Comparison of ENCODE assay signal across 13 cellular contexts in the genomic region with DNA sequence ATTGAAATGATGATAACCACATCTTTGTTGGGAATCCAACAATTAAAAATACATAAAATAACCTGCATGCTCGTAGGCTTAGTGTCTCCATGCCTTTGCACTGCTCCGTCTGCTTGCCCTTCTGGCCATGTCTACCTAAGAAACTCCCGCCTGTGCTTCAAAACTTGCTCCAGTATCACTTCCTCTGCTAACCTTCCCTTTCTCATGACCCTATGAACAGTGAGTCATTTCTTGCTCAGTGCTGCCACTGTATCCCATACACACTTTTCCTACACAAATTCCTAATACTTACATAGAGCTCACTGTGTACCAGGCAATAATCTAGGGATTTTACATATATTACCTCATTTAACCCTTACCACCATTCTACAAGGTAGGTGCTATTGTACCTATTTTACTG. TPM values are rescaled to one million over a fixed set of nuclear protein-coding genes. Genes with fewer than 3 reads are reported as not detected.
DNase-seq lines count a peak whose midpoint lies in the region; ATAC-seq and TF ChIP-seq lines count a peak whose summit lies in the region.
"Had no signal": no experiment of that assay in that cellular context is flagged by ENCODE, and none has a peak within 500 bp of the region (broad histone marks: within the 10 kb centered on the region; RNA-seq: fewer than 3 reads in every experiment).

No MANE protein-coding gene starts in this region.

- WGBS in body of pancreas, 2 donors, result 91 to 97% methylated on average over 3 of the region's 3 CpGs

- intact Hi-C loops in body of pancreas (cut with DNase I), result no loop called here

- peaks cover 0 to 19% of the 10 kb centered on the region in 2 donors for H3K36me3 ChIP-seq in body of pancreas (replicated peaks in 1 of 2; ENCODE audit: insufficient read depth in 1 of 2, low read depth in 2 of 2)

- no peaks in the 10 kb centered on the region for H3K27me3 ChIP-seq in body of pancreas
- H3K27me3 ChIP-seq: esophagus squamous epithelium, tibial artery had no signal

- H3K9me3 ChIP-seq in body of pancreas, result no peaks in the 10 kb centered on the region
- H3K9me3 ChIP-seq: esophagus squamous epithelium, tibial artery had no signal

- no peak for TF ChIP-seq POLR2A in body of pancreas (IDR thresholded peaks at IDR 0.05)

- peaks cover 9% of the 10 kb centered on the region for H3K4me1 ChIP-seq in body of pancreas
- H3K4me1 ChIP-seq: tibial artery had no signal

- no peak for TF ChIP-seq CTCF in GM10266 (IDR thresholded peaks at IDR 0.05; ENCODE audit: control insufficient read depth, insufficient read depth, low read depth, missing control alignments)
- TF ChIP-seq CTCF in epithelial cell of esophagus (IDR thresholded peaks at IDR 0.05; ENCODE audit: insufficient read depth, low read depth, low read length, missing control alignments), result peak; percentile 18
- TF ChIP-seq CTCF in body of pancreas (IDR thresholded peaks at IDR 0.05), result no peak

- ATAC-seq in GM21576 (IDR thresholded peaks at IDR 0.05; ENCODE audit: unreplicated experiment), result peak; percentile 79
- ATAC-seq in HG03575 (IDR thresholded peaks at IDR 0.05; ENCODE audit: extremely low read depth, insufficient number of reproducible peaks, low FRiP score, unreplicated experiment), result peak; percentile 65
- no peak for ATAC-seq in GM18867 (IDR thresholded peaks at IDR 0.05; ENCODE audit: unreplicated experiment)
- ATAC-seq in body of pancreas, result no peak
- no peak for ATAC-seq in GM19455 (IDR thresholded peaks at IDR 0.05; ENCODE audit: unreplicated experiment)

- no peak overlapping the region for H3K4me3 ChIP-seq in epithelial cell of esophagus (ENCODE audit: low read length)
- no peak overlapping the region for H3K4me3 ChIP-seq in body of pancreas
- H3K4me3 ChIP-seq: esophagus squamous epithelium, tibial artery had no signal

- DNase-seq in GM10266 (ENCODE audit: extremely low spot score), result peak; percentile 11
- peak; percentile 74 for DNase-seq in epithelial cell of esophagus (ENCODE audit: low read depth)
- DNase-seq in GOT3 (lab: John Stamatoyannopoulos, UW), result no peak
- DNase-seq in body of pancreas, result no peak
- DNase-seq: COR-L47, esophagus squamous epithelium, mesendoderm, NCI-H1105, tibial artery had no signal

- no peak overlapping the region for H3K27ac ChIP-seq in body of pancreas
- H3K27ac ChIP-seq: tibial artery had no signal

RNA-seq across cellular contexts. Expression of a gene that starts 33.5 kb away (rescaled TPM):
- total RNA-seq in body of pancreas, result 10 to 100 TPM; 38.9 to 47.0 TPM

Comparison
In these comparisons a context has a peak if more than half of its experiments do, and no peak if none do; other contexts are left out.
1. DNase-seq: peak in GM10266 (single experiment) and epithelial cell of esophagus (single experiment); none in GOT3 (single experiment) and body of pancreas (0 of 4).
2. ATAC-seq: peak in GM21576 (single experiment) and HG03575 (single experiment); none in GM18867 (single experiment), body of pancreas (single experiment) and GM19455 (single experiment).